Comparison of ENCODE assay signal across 20 cellular contexts in the genomic region with DNA sequence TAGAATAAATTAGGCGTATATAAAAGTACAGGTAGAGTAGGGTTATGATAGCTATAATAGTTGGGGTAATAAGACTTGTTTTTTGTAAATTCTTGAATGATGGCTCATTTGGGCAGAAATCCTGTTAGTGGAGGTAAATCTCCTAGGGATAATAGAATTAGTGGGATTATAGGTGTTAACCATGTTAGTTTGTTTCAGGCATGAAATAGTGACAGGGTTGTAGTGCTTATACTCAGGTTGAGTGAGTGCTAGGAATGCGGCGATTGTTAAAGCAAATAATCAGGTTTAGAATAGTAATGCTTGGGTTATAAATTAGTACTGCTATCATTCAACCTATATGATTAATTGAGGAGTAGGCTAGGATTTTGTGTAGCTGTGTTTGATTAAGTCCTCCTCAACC.
DNase-seq lines count a peak whose midpoint lies in the region; ATAC-seq and TF ChIP-seq lines count a peak whose summit lies in the region.
"Had no signal": no experiment of that assay in that cellular context is flagged by ENCODE, and none has a peak within 500 bp of the region (broad histone marks: within the 10 kb centered on the region; RNA-seq: fewer than 3 reads in every experiment).

No MANE protein-coding gene starts in this region.

- no peak overlapping the region for H4K5ac ChIP-seq in mesendoderm (ENCODE audit: low read length)

- no peaks in the 10 kb centered on the region for H3K79me1 ChIP-seq in mesendoderm (ENCODE audit: low read length)

- peak; percentile 84 for DNase-seq in NCI-H82 (lab: John Stamatoyannopoulos, UW)
- peak; percentile 8 for DNase-seq in iPS-NIHi11 (ENCODE audit: low spot score)
- peak; percentile 9 for DNase-seq in mesendoderm
- peak; percentile 66 for DNase-seq in retinal pigment epithelial cell (ENCODE audit: low read depth)
- no peak for DNase-seq in COR-L47 (lab: John Stamatoyannopoulos, UW)
- no peak for DNase-seq in NCI-H69 (lab: John Stamatoyannopoulos, UW)
- DNase-seq: 8988T; ACHN; AML-193; BE2C; CD4-positive, alpha-beta T cell; CD8-positive, alpha-beta memory T cell; DMS153; DND-41; H9 had no signal

- H3K4ac ChIP-seq in mesendoderm (ENCODE audit: low read depth, low read length), result no peak overlapping the region

- H2AK5ac ChIP-seq in mesendoderm (ENCODE audit: low read length), result no peak overlapping the region

- no peaks in the 10 kb centered on the region for H3K79me2 ChIP-seq in mesendoderm (ENCODE audit: control insufficient read depth, insufficient read depth, low read length)

- no peak for ATAC-seq in GM19351 (IDR thresholded peaks at IDR 0.05; ENCODE audit: unreplicated experiment)
- ATAC-seq: A549, GM23338, HCT116 had no signal

- H3K4me3 ChIP-seq in mesendoderm (ENCODE audit: low read length), result no peak overlapping the region
- H3K4me3 ChIP-seq in retinal pigment epithelial cell (ENCODE audit: low read length), result no peak overlapping the region
- H3K4me3 ChIP-seq: A549; BLaER1 treated with 17β-estradiol and CSF1 and Interleukin-3, amounts not matched to agents 10 nM and 100 nM; GM23338 had no signal

- H3K4me1 ChIP-seq in mesendoderm (ENCODE audit: control insufficient read depth, low read depth, low read length), result no peaks in the 10 kb centered on the region
- H3K4me1 ChIP-seq: A549; BE2C; BLaER1 treated with 17β-estradiol and CSF1 and Interleukin-3, amounts not matched to agents 10 nM and 100 nM had no signal

- H2BK120ac ChIP-seq in mesendoderm (ENCODE audit: low read depth, low read length), result no peak overlapping the region

- no peak overlapping the region for H2BK5ac ChIP-seq in mesendoderm (ENCODE audit: low read length)

- no peaks in the 10 kb centered on the region for H3K36me3 ChIP-seq in mesendoderm (ENCODE audit: control insufficient read depth, insufficient read depth, low read length)
- H3K36me3 ChIP-seq: BE2C had no signal

- WGBS in mesendoderm (ENCODE audit: extremely low coverage, insufficient coverage, low lambda C conversion rate), result 27% methylated on average over 1 of the region's 3 CpGs

- no peak overlapping the region for H3K23ac ChIP-seq in mesendoderm (ENCODE audit: low read length)

- H3K56ac ChIP-seq in mesendoderm (ENCODE audit: low read length), result no peak overlapping the region

- H3K4me2 ChIP-seq in mesendoderm (ENCODE audit: low read length), result no peak overlapping the region
- H3K4me2 ChIP-seq: A549; BLaER1 treated with 17β-estradiol and CSF1 and Interleukin-3, amounts not matched to agents 10 nM and 100 nM; GM23338 had no signal

- no peak for TF ChIP-seq CTCF in retinal pigment epithelial cell (conservative IDR thresholded peaks at IDR 0.05; ENCODE audit: low read depth, low read length)

- no peaks in the 10 kb centered on the region for H3K27me3 ChIP-seq in mesendoderm (ENCODE audit: insufficient read depth, low read length, poor library complexity)
- H3K27me3 ChIP-seq: BE2C; BLaER1 treated with 17β-estradiol and CSF1 and Interleukin-3, amounts not matched to agents 10 nM and 100 nM had no signal

- H4K8ac ChIP-seq in mesendoderm (ENCODE audit: low read depth, low read length), result no peak overlapping the region

- H3K18ac ChIP-seq in mesendoderm (ENCODE audit: low read length), result no peak overlapping the region

- no peak overlapping the region for H2BK15ac ChIP-seq in mesendoderm (replicated peaks; ENCODE audit: low read depth)

- no peak overlapping the region for H3K27ac ChIP-seq in mesendoderm (ENCODE audit: low read depth, low read length)
- H3K27ac ChIP-seq: A549; BLaER1 treated with 17β-estradiol and CSF1 and Interleukin-3, amounts not matched to agents 10 nM and 100 nM had no signal

- H3K9ac ChIP-seq in mesendoderm (ENCODE audit: low read length), result no peak overlapping the region
- H3K9ac ChIP-seq: BLaER1 treated with 17β-estradiol and CSF1 and Interleukin-3, amounts not matched to agents 10 nM and 100 nM had no signal

Comparison
In these comparisons a context has a peak if more than half of its experiments do, and no peak if none do; other contexts are left out.
1. DNase-seq: peak in NCI-H82 (single experiment), iPS-NIHi11 (single experiment), mesendoderm (single experiment) and retinal pigment epithelial cell (single experiment); none in COR-L47 (single experiment) and NCI-H69 (single experiment).